ENCODE assay signal across 21 cellular contexts in genomic region chr9:85487872-85488271, GRCh38.
"Had no signal": no experiment of that assay in that cellular context is flagged by ENCODE, and none has a peak within 500 bp of the region (broad histone marks: within the 10 kb centered on the region; RNA-seq: fewer than 3 reads in every experiment).

No MANE protein-coding gene starts in this region.

- H3K4me3 ChIP-seq: MG63, SJCRH30 had no signal

- H3K27me3 ChIP-seq: MG63 had no signal

- H3K36me3 ChIP-seq: MG63, SJCRH30 had no signal

- H3K4me1 ChIP-seq: SJCRH30 had no signal

- ATAC-seq: Right ventricle myocardium inferior, SK-N-SH treated with all-trans-retinoic acid at 6 μM for 48 hours had no signal

- DNase-seq: KBM-7, MG63, NCI-H1092, NCI-H1105 treated with DMSO at 0.1 percent for 48 hours, NCI-H1417 treated with DMSO at 0.1 percent for 48 hours, NCI-H146, NCI-H1694 treated with DMSO at 0.1 percent for 48 hours, NCI-H1930, NCI-H2081, NCI-H2107, NCI-H2227 treated with DMSO at 0.1 percent for 48 hours, NCI-H446, NCI-H510A, NCI-H524 treated with DMSO at 0.1 percent for 48 hours, NCI-H69, NCI-H774, SHP77 treated with DMSO at 0.1 percent for 48 hours, SJCRH30 had no signal

- H3K27ac ChIP-seq: RWPE1, SJCRH30 had no signal
